In genomic region chr13:41505209-41505835, GRCh38 we compare ENCODE assay signal across 1 cellular context.
TF ChIP-seq lines count a peak whose summit lies in the region.

No MANE protein-coding gene starts in this region.

TF ChIP-seq in SK-N-SH, 30 proteins besides CTCF, POLR2A, EP300 and RAD21 (continued from another document):
- TF ChIP-seq PBX3 (IDR thresholded peaks at IDR 0.05) (0 out of 2 replicates have a peak, but pooled peaks have one; percentile 13), TCF12 (IDR thresholded peaks at IDR 0.05) (peak; percentile 22; the same call in 1 of the 2 replicates)
